32 cellular contexts compared by ENCODE assay signal in the genomic region with DNA sequence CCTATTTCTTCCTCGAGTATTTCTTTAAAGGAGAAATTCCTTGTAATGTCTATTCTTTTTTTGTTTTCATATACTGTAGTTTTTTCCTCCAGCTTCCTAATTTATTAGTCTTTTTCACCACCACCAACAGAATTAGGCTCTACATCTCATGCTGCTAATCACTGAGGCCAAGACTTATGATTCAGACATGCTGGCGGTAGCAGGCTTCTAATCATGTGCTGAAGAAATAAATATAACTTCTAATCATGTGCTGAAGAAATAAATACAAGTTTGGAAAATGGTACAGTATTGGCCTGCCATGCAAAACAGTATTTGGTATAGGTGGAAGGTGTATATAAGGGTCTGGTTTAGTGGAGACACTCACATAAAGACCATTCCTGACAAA.
"Had no signal": no experiment of that assay in that cellular context is flagged by ENCODE, and none has a peak within 500 bp of the region (broad histone marks: within the 10 kb centered on the region; RNA-seq: fewer than 3 reads in every experiment).

No MANE protein-coding gene starts in this region.

- DNase-seq: activated B cell treated with CpG ODN at 0.5 μM for 24 hours; activated effector memory CD4-positive, alpha-beta T cell treated with anti-CD3 and anti-CD28 coated beads, Interleukin-2, amount 50 U/mL, for 16 hours; activated naive CD4-positive, alpha-beta T cell treated with anti-CD3 and anti-CD28 coated beads for 36 hours; activated naive CD8-positive, alpha-beta T cell treated with anti-CD3 and anti-CD28 coated beads for 36 hours; activated T-cell treated with anti-CD3 and anti-CD28 coated beads for 4 hours; adrenal gland; aorta; body of pancreas; cerebellar nuclear complex; colonic mucosa; effector CD8-positive, alpha-beta T cell; esophagus squamous epithelium; foreskin keratinocyte; heart left ventricle; hypothalamus; lower lobe of right lung; mucosa of descending colon; stimulated activated CD4-positive, alpha-beta T cell treated with anti-CD3 and anti-CD28 coated beads, Interleukin-4, amount 100 ng/mL, for 4 hours; stimulated activated CD8-positive, alpha-beta memory T cell treated with anti-CD3 and anti-CD28 coated beads, Interleukin-4, amount 100 ng/mL, for 48 hours; stomach; T-helper 2 cell; upper lobe of left lung had no signal

- ATAC-seq: body of pancreas; foreskin keratinocyte; heart left ventricle; left lobe of liver; lower lobe of right lung; mucosa of descending colon; sciatic nerve; stimulated activated memory B cell treated with anti-CD40 and anti-IgM and Interleukin-4, amounts not matched to agents 10 μg/mL and 1 μg/mL and 100 μg/mL, for 72 hours had no signal

- H3K9me3 ChIP-seq: adrenal gland, body of pancreas, colonic mucosa, esophagus squamous epithelium, lower lobe of right lung, mucosa of descending colon, neutrophil, thyroid gland, upper lobe of left lung, vagina had no signal

- H3K27me3 Mint-ChIP-seq: activated B cell treated with CpG ODN at 0.5 μM for 24 hours; activated naive CD8-positive, alpha-beta T cell treated with anti-CD3 and anti-CD28 coated beads for 36 hours; progenitor cell of endocrine pancreas; stimulated activated memory B cell treated with anti-CD40 and anti-IgM and Interleukin-4, amounts not matched to agents 10 μg/mL and 1 μg/mL and 100 μg/mL, for 72 hours had no signal

- H3K27ac ChIP-seq: adrenal gland, body of pancreas, colonic mucosa, epithelial cell of prostate, esophagus squamous epithelium, foreskin keratinocyte, heart left ventricle, lower lobe of right lung, neutrophil, skin epidermis, stomach, upper lobe of left lung, vagina had no signal

- H3K27ac Mint-ChIP-seq: activated B cell treated with CpG ODN at 0.5 μM for 24 hours; activated naive CD4-positive, alpha-beta T cell treated with anti-CD3 and anti-CD28 coated beads for 36 hours; activated naive CD8-positive, alpha-beta T cell treated with anti-CD3 and anti-CD28 coated beads for 36 hours; progenitor cell of endocrine pancreas; stimulated activated memory B cell treated with anti-CD40 and anti-IgM and Interleukin-4, amounts not matched to agents 10 μg/mL and 1 μg/mL and 100 μg/mL, for 72 hours had no signal

- H3K9me3 Mint-ChIP-seq: activated B cell treated with CpG ODN at 0.5 μM for 24 hours; activated naive CD4-positive, alpha-beta T cell treated with anti-CD3 and anti-CD28 coated beads for 36 hours; nephron had no signal

- H3K27me3 ChIP-seq: adrenal gland, body of pancreas, colonic mucosa, esophagus squamous epithelium, foreskin keratinocyte, heart left ventricle, neutrophil, stomach, thyroid gland, upper lobe of left lung, vagina had no signal

- H3K4me3 Mint-ChIP-seq: activated B cell treated with CpG ODN at 0.5 μM for 24 hours; activated naive CD4-positive, alpha-beta T cell treated with anti-CD3 and anti-CD28 coated beads for 36 hours; activated naive CD8-positive, alpha-beta T cell treated with anti-CD3 and anti-CD28 coated beads for 36 hours; nephron; stimulated activated memory B cell treated with anti-CD40 and anti-IgM and Interleukin-4, amounts not matched to agents 10 μg/mL and 1 μg/mL and 100 μg/mL, for 72 hours had no signal

- H3K36me3 Mint-ChIP-seq: activated naive CD8-positive, alpha-beta T cell treated with anti-CD3 and anti-CD28 coated beads for 36 hours; stimulated activated memory B cell treated with anti-CD40 and anti-IgM and Interleukin-4, amounts not matched to agents 10 μg/mL and 1 μg/mL and 100 μg/mL, for 72 hours had no signal

- H3K4me1 Mint-ChIP-seq: activated B cell treated with CpG ODN at 0.5 μM for 24 hours; activated naive CD8-positive, alpha-beta T cell treated with anti-CD3 and anti-CD28 coated beads for 36 hours; stimulated activated memory B cell treated with anti-CD40 and anti-IgM and Interleukin-4, amounts not matched to agents 10 μg/mL and 1 μg/mL and 100 μg/mL, for 72 hours had no signal

- H3K4me3 ChIP-seq: adrenal gland, body of pancreas, colonic mucosa, esophagus squamous epithelium, heart left ventricle, lower lobe of right lung, mucosa of descending colon, skin epidermis, stomach, thyroid gland, upper lobe of left lung, vagina had no signal

- H3K36me3 ChIP-seq: adrenal gland, colonic mucosa, esophagus squamous epithelium, heart left ventricle, lower lobe of right lung, neutrophil, stomach, thyroid gland, upper lobe of left lung, vagina had no signal

- H3K4me1 ChIP-seq: adrenal gland, colonic mucosa, esophagus squamous epithelium, vagina had no signal
